1 cellular context compared by ENCODE assay signal in genomic region chr3:188433526-188433855, GRCh38.
TF ChIP-seq lines count a peak whose summit lies in the region.

No MANE protein-coding gene starts in this region.

TF ChIP-seq in liver, 16 proteins besides CTCF, POLR2A, EP300 and RAD21 (continued from another document):
- TF ChIP-seq REST (IDR thresholded peaks at IDR 0.05): no peak
- TF ChIP-seq YY1 (IDR thresholded peaks at IDR 0.05): no peak
- TF ChIP-seq ZBTB33 (IDR thresholded peaks at IDR 0.05): no peak
